8 cellular contexts compared by ENCODE assay signal in genomic region chrX:141176586-141177451, GRCh38. TPM values are rescaled to one million over a fixed set of nuclear protein-coding genes. Genes with fewer than 3 reads are reported as not detected.
DNase-seq lines count a peak whose midpoint lies in the region; ATAC-seq, FAIRE-seq and TF ChIP-seq lines count a peak whose summit lies in the region.

LDOC1 (minus strand) TSS chrX:141177129; CDS start chrX:141177021, 108 bp downstream.

- no peak for TF ChIP-seq CTCF in H9 (conservative IDR thresholded peaks at IDR 0.05)
- no peak for TF ChIP-seq CTCF in RWPE1 (conservative IDR thresholded peaks at IDR 0.05; ENCODE audit: low read depth)

- H2AFZ ChIP-seq in H9 (ENCODE audit: low read length) (no peak within 1 kb of the TSS), neuron (ENCODE audit: low read depth, low read length) (peak within 1 kb of the TSS; percentile 74)

- no peaks in the 10 kb centered on the region for H4K20me1 ChIP-seq in H9 (ENCODE audit: control insufficient read depth, insufficient read depth, insufficient read length)

- H3K23me2 ChIP-seq in H9 (ENCODE audit: insufficient read length, low read depth, low read length, poor library complexity, severe bottlenecking), result peaks cover 7% of the 10 kb centered on the region

- peaks cover 69 to 78% of the 10 kb centered on the region in 2 experiments for H3K9me3 Mint-ChIP-seq in H9
- H3K9me3 Mint-ChIP-seq in stimulated activated naive CD8-positive, alpha-beta T cell treated with anti-CD3 and anti-CD28 coated beads, Interleukin-15, Interleukin-2, amounts not matched to agents 100 ng/mL and 50 ng/mL, for 24 hours, result no peaks in the 10 kb centered on the region

- POLR2A ChIA-PET in RWPE1 (lab: Yijun Ruan, JAX; ENCODE audit: low non-redundant PET), result interaction anchor here (0.8 kb wide), 1 partner anchor 61 kb away, joined by 4 read pairs; no protein-coding TSS in a partner anchor

- peak within 1 kb of the TSS; percentile 62 for H3K4me3 ChIP-seq in neuron (ENCODE audit: low read length)

- no peak for FAIRE-seq in frontal cortex (lab: Jason Lieb, UNC)

- H2BK12ac ChIP-seq in H9 (ENCODE audit: insufficient read length, low read depth, low read length), result no peak within 1 kb of the TSS

- H3K56ac ChIP-seq in H9 (ENCODE audit: insufficient read length, low read depth, low read length), result peak within 1 kb of the TSS; percentile 66

- H3K27ac ChIP-seq in H9 (ENCODE audit: insufficient read length, low read depth, low read length), result no peak within 1 kb of the TSS
- H3K27ac ChIP-seq in RWPE1, result peak within 1 kb of the TSS; percentile 61

- peak; percentile 90 for DNase-seq in H9
- DNase-seq in RWPE1 (ENCODE audit: low spot score), result peak; percentile 81
- DNase-seq in activated naive CD4-positive, alpha-beta T cell treated with anti-CD3 and anti-CD28 coated beads, Interleukin-2, amount 50 U/mL, for 16 hours, result peak; percentile 65
- DNase-seq in frontal cortex (ENCODE audit: low spot score in 2 of 2), result peak; percentile 68 to 73

- no peak within 1 kb of the TSS for H3K23ac ChIP-seq in H9 (ENCODE audit: insufficient read length, low read depth, low read length)

- no peaks in the 10 kb centered on the region for H3K79me1 ChIP-seq in H9 (ENCODE audit: insufficient read depth, low read depth, low read length, poor library complexity, severe bottlenecking)

- H4K8ac ChIP-seq in H9 (replicated peaks; ENCODE audit: insufficient read length, low read depth, low read length), result no peak within 1 kb of the TSS

- peaks cover 13% of the 10 kb centered on the region for H3K9me3 ChIP-seq in H9 (ENCODE audit: control insufficient read depth, low read depth, low read length)
- H3K9me3 ChIP-seq in neuron (ENCODE audit: low read length), result no peaks in the 10 kb centered on the region

- no peaks in the 10 kb centered on the region for H3K36me3 ChIP-seq in neuron (ENCODE audit: insufficient read depth, low read length)

- no peak within 1 kb of the TSS for H4K91ac ChIP-seq in H9 (ENCODE audit: insufficient read length, low read depth, low read length)

- peak within 1 kb of the TSS; percentile 94 for H3K18ac ChIP-seq in H9 (ENCODE audit: insufficient read length, low read depth, low read length)

- no peak within 1 kb of the TSS for H3T11ph ChIP-seq in H9 (ENCODE audit: low read length)

- H3K4me1 ChIP-seq in H9 (ENCODE audit: insufficient read depth, low read length) (no peaks in the 10 kb centered on the region), neuron (ENCODE audit: insufficient read depth, low read length) (no peaks in the 10 kb centered on the region)

- H3K14ac ChIP-seq in H9 (ENCODE audit: insufficient read depth, low read length), result peak within 1 kb of the TSS; percentile 99

- no peak within 1 kb of the TSS for H2BK20ac ChIP-seq in H9 (ENCODE audit: low read depth, low read length, poor library complexity, severe bottlenecking)

- peaks cover 6 to 14% (median 12%) of the 10 kb centered on the region in 3 experiments; a peak in 5 of 7 replicates for H3K36me3 Mint-ChIP-seq in H9 (ENCODE audit: insufficient read depth in 1 of 3, low read depth in 3 of 3)
- H3K36me3 Mint-ChIP-seq in stimulated activated naive CD8-positive, alpha-beta T cell treated with anti-CD3 and anti-CD28 coated beads, Interleukin-15, Interleukin-2, amounts not matched to agents 100 ng/mL and 50 ng/mL, for 24 hours (ENCODE audit: low read depth), result no peaks in the 10 kb centered on the region

- H2AK5ac ChIP-seq in H9 (ENCODE audit: insufficient read length, low read length), result no peak within 1 kb of the TSS

- no peaks in the 10 kb centered on the region for H3K27me3 Mint-ChIP-seq in H9 (ENCODE audit: low read depth)
- H3K27me3 Mint-ChIP-seq in stimulated activated naive CD8-positive, alpha-beta T cell treated with anti-CD3 and anti-CD28 coated beads, Interleukin-15, Interleukin-2, amounts not matched to agents 100 ng/mL and 50 ng/mL, for 24 hours, result peaks cover 8% of the 10 kb centered on the region

- H3K27me3 ChIP-seq in H9 (ENCODE audit: insufficient read depth, low read length) (no peaks in the 10 kb centered on the region), neuron (ENCODE audit: insufficient read depth, low read length) (no peaks in the 10 kb centered on the region)

- ATAC-seq in HG02678 (IDR thresholded peaks at IDR 0.05; ENCODE audit: unreplicated experiment) (no peak), HG02588 (IDR thresholded peaks at IDR 0.05; ENCODE audit: unreplicated experiment) (no peak)

- peak within 1 kb of the TSS; percentile 50 to 92 (median 75); a peak in 6 of 7 replicates for H3K27ac Mint-ChIP-seq in H9
- H3K27ac Mint-ChIP-seq in stimulated activated naive CD8-positive, alpha-beta T cell treated with anti-CD3 and anti-CD28 coated beads, Interleukin-15, Interleukin-2, amounts not matched to agents 100 ng/mL and 50 ng/mL, for 24 hours, result no peak within 1 kb of the TSS

- no peak within 1 kb of the TSS for H2BK5ac ChIP-seq in H9 (ENCODE audit: insufficient read length, low read length)

- WGBS in H9 (ENCODE audit: extremely low coverage, insufficient read length, low lambda C conversion rate), result no CpG with 5 or more reads among the region's 83 CpGs

- H3K4me3 Mint-ChIP-seq in H9, result peak within 1 kb of the TSS; percentile 82 to 88
- peak within 1 kb of the TSS; percentile 68 for H3K4me3 Mint-ChIP-seq in stimulated activated naive CD8-positive, alpha-beta T cell treated with anti-CD3 and anti-CD28 coated beads, Interleukin-15, Interleukin-2, amounts not matched to agents 100 ng/mL and 50 ng/mL, for 24 hours

- CTCF ChIA-PET in RWPE1 (lab: Yijun Ruan, JAX), result interaction anchor here (0.6 kb wide), 1 partner anchor 584 kb away, joined by 4 read pairs; no protein-coding TSS in a partner anchor

- no peak within 1 kb of the TSS for H2BK120ac ChIP-seq in H9 (ENCODE audit: low read depth, low read length, poor library complexity, severe bottlenecking)

- peak within 1 kb of the TSS; percentile 91 for H4K5ac ChIP-seq in H9 (ENCODE audit: insufficient read length, low read depth, low read length)

- H3K4me2 ChIP-seq in H9 (ENCODE audit: insufficient read depth, insufficient read length, low read length), result peak within 1 kb of the TSS; percentile 91

- H3K4ac ChIP-seq in H9 (ENCODE audit: low read depth, low read length), result no peak within 1 kb of the TSS

- H3K79me2 ChIP-seq in H9 (ENCODE audit: insufficient read depth, low read length), result no peaks in the 10 kb centered on the region

- peaks cover 15 to 26% of the 10 kb centered on the region in 2 experiments for H3K4me1 Mint-ChIP-seq in H9
- H3K4me1 Mint-ChIP-seq in stimulated activated naive CD8-positive, alpha-beta T cell treated with anti-CD3 and anti-CD28 coated beads, Interleukin-15, Interleukin-2, amounts not matched to agents 100 ng/mL and 50 ng/mL, for 24 hours (ENCODE audit: low read depth), result no peaks in the 10 kb centered on the region

- H3K9ac ChIP-seq in H9 (ENCODE audit: extremely low read depth, insufficient read length, low read length), result peak within 1 kb of the TSS; percentile 81

- H2BK15ac ChIP-seq in H9 (ENCODE audit: low read depth, low read length), result no peak within 1 kb of the TSS

RNA-seq across cellular contexts. Expression of gene LDOC1, which starts in this region (rescaled TPM):
- total RNA-seq in H9 (2021) (25.6 and 27.0 TPM in 2 replicates), frontal cortex (4.9 TPM)
